Comparison of ENCODE assay signal across 3 cellular contexts in the genomic region with DNA sequence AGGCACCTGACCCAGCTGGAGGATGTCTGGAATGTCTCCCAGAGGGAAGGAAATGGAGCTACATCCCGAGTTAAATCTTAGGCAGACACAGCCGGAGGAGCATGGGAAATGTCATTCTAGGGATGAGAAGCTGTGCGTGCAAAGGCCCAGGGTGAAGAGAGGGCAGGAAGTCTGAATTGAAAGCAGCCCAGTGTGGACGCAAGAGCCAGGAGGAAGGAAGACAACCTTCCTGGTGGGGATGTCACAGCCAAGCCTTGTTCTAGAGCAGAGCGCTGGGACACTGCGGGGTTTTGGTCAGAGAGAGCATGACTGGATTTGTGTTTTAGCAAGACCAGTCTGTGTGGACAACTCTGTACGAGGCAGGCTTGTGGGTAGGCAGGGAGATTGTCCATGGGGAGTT.
A peak's percentile ranks its signal among the peaks of the same experiment; 100 is the strongest.
TF ChIP-seq lines count a peak whose summit lies in the region.

No MANE protein-coding gene starts in this region.

TF ChIP-seq in liver, 16 proteins besides CTCF, POLR2A, EP300 and RAD21:
- TF ChIP-seq HNF4G (IDR thresholded peaks at IDR 0.05) (no peak), EGR1 (IDR thresholded peaks at IDR 0.05; ENCODE audit: low read depth in 2 of 2) (no peak), TAF1 (conservative IDR thresholded peaks at IDR 0.05) (no peak), RXRA (IDR thresholded peaks at IDR 0.05) (no peak), GABPA (IDR thresholded peaks at IDR 0.05 in 1 of 2, conservative IDR thresholded peaks at IDR 0.05 in 1 of 2) (no peak), NR2F2 (IDR thresholded peaks at IDR 0.05) (peak; percentile 30), HNF4A (conservative IDR thresholded peaks at IDR 0.05) (no peak)
- TF ChIP-seq, protein P1, sequence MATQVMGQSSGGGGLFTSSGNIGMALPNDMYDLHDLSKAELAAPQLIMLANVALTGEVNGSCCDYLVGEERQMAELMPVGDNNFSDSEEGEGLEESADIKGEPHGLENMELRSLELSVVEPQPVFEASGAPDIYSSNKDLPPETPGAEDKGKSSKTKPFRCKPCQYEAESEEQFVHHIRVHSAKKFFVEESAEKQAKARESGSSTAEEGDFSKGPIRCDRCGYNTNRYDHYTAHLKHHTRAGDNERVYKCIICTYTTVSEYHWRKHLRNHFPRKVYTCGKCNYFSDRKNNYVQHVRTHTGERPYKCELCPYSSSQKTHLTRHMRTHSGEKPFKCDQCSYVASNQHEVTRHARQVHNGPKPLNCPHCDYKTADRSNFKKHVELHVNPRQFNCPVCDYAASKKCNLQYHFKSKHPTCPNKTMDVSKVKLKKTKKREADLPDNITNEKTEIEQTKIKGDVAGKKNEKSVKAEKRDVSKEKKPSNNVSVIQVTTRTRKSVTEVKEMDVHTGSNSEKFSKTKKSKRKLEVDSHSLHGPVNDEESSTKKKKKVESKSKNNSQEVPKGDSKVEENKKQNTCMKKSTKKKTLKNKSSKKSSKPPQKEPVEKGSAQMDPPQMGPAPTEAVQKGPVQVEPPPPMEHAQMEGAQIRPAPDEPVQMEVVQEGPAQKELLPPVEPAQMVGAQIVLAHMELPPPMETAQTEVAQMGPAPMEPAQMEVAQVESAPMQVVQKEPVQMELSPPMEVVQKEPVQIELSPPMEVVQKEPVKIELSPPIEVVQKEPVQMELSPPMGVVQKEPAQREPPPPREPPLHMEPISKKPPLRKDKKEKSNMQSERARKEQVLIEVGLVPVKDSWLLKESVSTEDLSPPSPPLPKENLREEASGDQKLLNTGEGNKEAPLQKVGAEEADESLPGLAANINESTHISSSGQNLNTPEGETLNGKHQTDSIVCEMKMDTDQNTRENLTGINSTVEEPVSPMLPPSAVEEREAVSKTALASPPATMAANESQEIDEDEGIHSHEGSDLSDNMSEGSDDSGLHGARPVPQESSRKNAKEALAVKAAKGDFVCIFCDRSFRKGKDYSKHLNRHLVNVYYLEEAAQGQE (IDR thresholded peaks at IDR 0.05) = no peak
- TF ChIP-seq, protein P2, sequence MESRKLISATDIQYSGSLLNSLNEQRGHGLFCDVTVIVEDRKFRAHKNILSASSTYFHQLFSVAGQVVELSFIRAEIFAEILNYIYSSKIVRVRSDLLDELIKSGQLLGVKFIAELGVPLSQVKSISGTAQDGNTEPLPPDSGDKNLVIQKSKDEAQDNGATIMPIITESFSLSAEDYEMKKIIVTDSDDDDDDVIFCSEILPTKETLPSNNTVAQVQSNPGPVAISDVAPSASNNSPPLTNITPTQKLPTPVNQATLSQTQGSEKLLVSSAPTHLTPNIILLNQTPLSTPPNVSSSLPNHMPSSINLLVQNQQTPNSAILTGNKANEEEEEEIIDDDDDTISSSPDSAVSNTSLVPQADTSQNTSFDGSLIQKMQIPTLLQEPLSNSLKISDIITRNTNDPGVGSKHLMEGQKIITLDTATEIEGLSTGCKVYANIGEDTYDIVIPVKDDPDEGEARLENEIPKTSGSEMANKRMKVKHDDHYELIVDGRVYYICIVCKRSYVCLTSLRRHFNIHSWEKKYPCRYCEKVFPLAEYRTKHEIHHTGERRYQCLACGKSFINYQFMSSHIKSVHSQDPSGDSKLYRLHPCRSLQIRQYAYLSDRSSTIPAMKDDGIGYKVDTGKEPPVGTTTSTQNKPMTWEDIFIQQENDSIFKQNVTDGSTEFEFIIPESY (IDR thresholded peaks at IDR 0.05) = no peak

TF ChIP-seq in HepG2, 621 proteins besides CTCF, POLR2A, EP300 and RAD21:
- TF ChIP-seq, protein P3, sequence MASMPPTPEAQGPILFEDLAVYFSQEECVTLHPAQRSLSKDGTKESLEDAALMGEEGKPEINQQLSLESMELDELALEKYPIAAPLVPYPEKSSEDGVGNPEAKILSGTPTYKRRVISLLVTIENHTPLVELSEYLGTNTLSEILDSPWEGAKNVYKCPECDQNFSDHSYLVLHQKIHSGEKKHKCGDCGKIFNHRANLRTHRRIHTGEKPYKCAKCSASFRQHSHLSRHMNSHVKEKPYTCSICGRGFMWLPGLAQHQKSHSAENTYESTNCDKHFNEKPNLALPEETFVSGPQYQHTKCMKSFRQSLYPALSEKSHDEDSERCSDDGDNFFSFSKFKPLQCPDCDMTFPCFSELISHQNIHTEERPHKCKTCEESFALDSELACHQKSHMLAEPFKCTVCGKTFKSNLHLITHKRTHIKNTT (CRISPR knock-in tag; IDR thresholded peaks at IDR 0.05) = no peak
- TF ChIP-seq ZNF12 (CRISPR knock-in tag; IDR thresholded peaks at IDR 0.05) = no peak
- no peak for TF ChIP-seq IRX3 (CRISPR knock-in tag; IDR thresholded peaks at IDR 0.05; ENCODE audit: borderline replicate concordance, low read depth)
- TF ChIP-seq, protein P4, sequence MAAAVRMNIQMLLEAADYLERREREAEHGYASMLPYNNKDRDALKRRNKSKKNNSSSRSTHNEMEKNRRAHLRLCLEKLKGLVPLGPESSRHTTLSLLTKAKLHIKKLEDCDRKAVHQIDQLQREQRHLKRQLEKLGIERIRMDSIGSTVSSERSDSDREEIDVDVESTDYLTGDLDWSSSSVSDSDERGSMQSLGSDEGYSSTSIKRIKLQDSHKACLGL (CRISPR knock-in tag; IDR thresholded peaks at IDR 0.05) = no peak
- no peak for TF ChIP-seq HDAC2 (CRISPR knock-in tag; IDR thresholded peaks at IDR 0.05)
- TF ChIP-seq ZEB1 (IDR thresholded peaks at IDR 0.05; ENCODE audit: insufficient replicate concordance, low read depth) = no peak
- TF ChIP-seq ZNF484 (CRISPR knock-in tag; IDR thresholded peaks at IDR 0.05; ENCODE audit: borderline replicate concordance, low read depth) = no peak
- TF ChIP-seq KAT7 (CRISPR knock-in tag; IDR thresholded peaks at IDR 0.05; ENCODE audit: borderline replicate concordance) = no peak
- TF ChIP-seq TOPORS (CRISPR knock-in tag; IDR thresholded peaks at IDR 0.05) = no peak
- TF ChIP-seq HNF4A (CRISPR knock-in tag; IDR thresholded peaks at IDR 0.05) = no peak
- TF ChIP-seq HNRNPL (IDR thresholded peaks at IDR 0.05; ENCODE audit: low read depth, low read length) = no peak
- TF ChIP-seq JUND (CRISPR knock-in tag; IDR thresholded peaks at IDR 0.05) = no peak
- no peak for TF ChIP-seq HDAC6 (IDR thresholded peaks at IDR 0.05; ENCODE audit: low read depth, low read length)
- TF ChIP-seq, protein P5, sequence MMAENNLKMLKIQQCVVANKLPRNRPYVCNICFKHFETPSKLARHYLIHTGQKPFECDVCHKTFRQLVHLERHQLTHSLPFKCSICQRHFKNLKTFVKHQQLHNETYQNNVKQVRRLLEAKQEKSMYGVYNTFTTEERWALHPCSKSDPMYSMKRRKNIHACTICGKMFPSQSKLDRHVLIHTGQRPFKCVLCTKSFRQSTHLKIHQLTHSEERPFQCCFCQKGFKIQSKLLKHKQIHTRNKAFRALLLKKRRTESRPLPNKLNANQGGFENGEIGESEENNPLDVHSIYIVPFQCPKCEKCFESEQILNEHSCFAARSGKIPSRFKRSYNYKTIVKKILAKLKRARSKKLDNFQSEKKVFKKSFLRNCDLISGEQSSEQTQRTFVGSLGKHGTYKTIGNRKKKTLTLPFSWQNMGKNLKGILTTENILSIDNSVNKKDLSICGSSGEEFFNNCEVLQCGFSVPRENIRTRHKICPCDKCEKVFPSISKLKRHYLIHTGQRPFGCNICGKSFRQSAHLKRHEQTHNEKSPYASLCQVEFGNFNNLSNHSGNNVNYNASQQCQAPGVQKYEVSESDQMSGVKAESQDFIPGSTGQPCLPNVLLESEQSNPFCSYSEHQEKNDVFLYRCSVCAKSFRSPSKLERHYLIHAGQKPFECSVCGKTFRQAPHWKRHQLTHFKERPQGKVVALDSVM (CRISPR knock-in tag; IDR thresholded peaks at IDR 0.05) = no peak
- no peak for TF ChIP-seq PHB2 (IDR thresholded peaks at IDR 0.05; ENCODE audit: partially characterized antibody)
- TF ChIP-seq NPAS2 (CRISPR knock-in tag; IDR thresholded peaks at IDR 0.05; ENCODE audit: borderline replicate concordance) = no peak
- no peak for TF ChIP-seq ELF3 (CRISPR knock-in tag; IDR thresholded peaks at IDR 0.05)
- no peak for TF ChIP-seq FOXC1 (CRISPR knock-in tag; IDR thresholded peaks at IDR 0.05; ENCODE audit: borderline replicate concordance)
- no peak for TF ChIP-seq SYNCRIP (IDR thresholded peaks at IDR 0.05; ENCODE audit: insufficient read depth, low read depth, low read length)
- no peak for TF ChIP-seq CENPX (CRISPR knock-in tag; IDR thresholded peaks at IDR 0.05)
TF ChIP-seq in HepG2: peak in this region for 0.

TF ChIP-seq in H1, 55 proteins besides CTCF, POLR2A, EP300 and RAD21:
- TF ChIP-seq KDM4A (IDR thresholded peaks at IDR 0.05; ENCODE audit: low read depth, low read length, severe bottlenecking) (no peak), CBX8 (IDR thresholded peaks at IDR 0.05; ENCODE audit: borderline replicate concordance, low read depth, low read length) (no peak), RBBP5 (IDR thresholded peaks at IDR 0.05; ENCODE audit: borderline replicate concordance, low read depth, low read length) (no peak), CEBPB (IDR thresholded peaks at IDR 0.05; ENCODE audit: low read depth, low read length) (no peak), RNF2 (IDR thresholded peaks at IDR 0.05; ENCODE audit: borderline replicate concordance, low read depth, low read length, missing control alignments, poor library complexity, severe bottlenecking) (no peak), PHF8 (conservative IDR thresholded peaks at IDR 0.05; ENCODE audit: low read depth, low read length) (no peak), EZH2 (IDR thresholded peaks at IDR 0.05; ENCODE audit: low read depth, low read length, severe bottlenecking) (no peak), SP1 (IDR thresholded peaks at IDR 0.05; ENCODE audit: low read depth, low read length) (no peak), TAF7 (optimal IDR thresholded peaks at IDR 0.05; ENCODE audit: borderline replicate concordance, low read depth, low read length) (no peak), BRCA1 (IDR thresholded peaks at IDR 0.05; ENCODE audit: low read depth, low read length) (no peak), CREB1 (IDR thresholded peaks at IDR 0.05) (no peak), GABPA (IDR thresholded peaks at IDR 0.05; ENCODE audit: borderline replicate concordance, insufficient read depth, low read length) (no peak), ZNF274 (IDR thresholded peaks at IDR 0.05; ENCODE audit: borderline replicate concordance, extremely low read depth, low read length) (no peak), SP4 (IDR thresholded peaks at IDR 0.05; ENCODE audit: low read length) (no peak)
- TF ChIP-seq, protein P6, sequence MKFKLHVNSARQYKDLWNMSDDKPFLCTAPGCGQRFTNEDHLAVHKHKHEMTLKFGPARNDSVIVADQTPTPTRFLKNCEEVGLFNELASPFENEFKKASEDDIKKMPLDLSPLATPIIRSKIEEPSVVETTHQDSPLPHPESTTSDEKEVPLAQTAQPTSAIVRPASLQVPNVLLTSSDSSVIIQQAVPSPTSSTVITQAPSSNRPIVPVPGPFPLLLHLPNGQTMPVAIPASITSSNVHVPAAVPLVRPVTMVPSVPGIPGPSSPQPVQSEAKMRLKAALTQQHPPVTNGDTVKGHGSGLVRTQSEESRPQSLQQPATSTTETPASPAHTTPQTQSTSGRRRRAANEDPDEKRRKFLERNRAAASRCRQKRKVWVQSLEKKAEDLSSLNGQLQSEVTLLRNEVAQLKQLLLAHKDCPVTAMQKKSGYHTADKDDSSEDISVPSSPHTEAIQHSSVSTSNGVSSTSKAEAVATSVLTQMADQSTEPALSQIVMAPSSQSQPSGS (IDR thresholded peaks at IDR 0.05; ENCODE audit: low read length) = no peak
